In genomic region chr9:12783767-12784460, GRCh38 we compare ENCODE assay signal across 17 cellular contexts. TPM values are rescaled to one million over a fixed set of nuclear protein-coding genes. Genes with fewer than 3 reads are reported as not detected.
DNase-seq lines count a peak whose midpoint lies in the region; ATAC-seq, FAIRE-seq and TF ChIP-seq lines count a peak whose summit lies in the region.
"Had no signal": no experiment of that assay in that cellular context is flagged by ENCODE, and none has a peak within 500 bp of the region (broad histone marks: within the 10 kb centered on the region; RNA-seq: fewer than 3 reads in every experiment).

No MANE protein-coding gene starts in this region.

- H3K4me3 ChIP-seq in IMR-90 (ENCODE audit: insufficient read depth, low read depth, low read length) = no peak overlapping the region
- H3K4me3 ChIP-seq in mammary epithelial cell (replicated peaks in 1 of 3; ENCODE audit: insufficient read depth in 1 of 3, low read depth in 2 of 3, low read length in 3 of 3) = no peak overlapping the region
- H3K4me3 ChIP-seq in lower lobe of right lung = no peak overlapping the region
- no peak overlapping the region for H3K4me3 ChIP-seq in subcutaneous abdominal adipose tissue (ENCODE audit: low read depth in 1 of 5, low read length in 5 of 5)
- H3K4me3 ChIP-seq in kidney (ENCODE audit: low read length in 2 of 2) = no peak overlapping the region
- H3K4me3 ChIP-seq: BLaER1 treated with 17β-estradiol and CSF1 and Interleukin-3, amounts not matched to agents 10 nM and 100 nM; cardiac muscle cell; psoas muscle; SJSA1 had no signal

- H3K18ac ChIP-seq in IMR-90 (ENCODE audit: low read depth, low read length) = peak overlapping the region; percentile 6; the same call in 1 of the 2 replicates

- H3K36me3 ChIP-seq in IMR-90 (ENCODE audit: control insufficient read depth, insufficient read depth, low read length) (peaks cover 3% of the 10 kb centered on the region; the same call in 1 of the 2 replicates), mammary epithelial cell (ENCODE audit: insufficient read depth, low read length) (no peaks in the 10 kb centered on the region), lower lobe of right lung (no peaks in the 10 kb centered on the region), subcutaneous abdominal adipose tissue (ENCODE audit: control insufficient read depth in 5 of 5, insufficient read depth in 5 of 5, low read length in 5 of 5) (no peaks in the 10 kb centered on the region), kidney (ENCODE audit: control insufficient read depth in 1 of 2, insufficient read depth in 2 of 2, low read length in 2 of 2) (no peaks in the 10 kb centered on the region)
- H3K36me3 ChIP-seq: BLaER1 treated with 17β-estradiol and CSF1 and Interleukin-3, amounts not matched to agents 10 nM and 100 nM; cardiac muscle cell; SJSA1 had no signal

- no peak overlapping the region; the same call in 1 of the 2 replicates for H2BK20ac ChIP-seq in IMR-90 (ENCODE audit: low read depth, low read length)

- H3K23ac ChIP-seq in IMR-90 (ENCODE audit: low read depth, low read length) = no peak overlapping the region; the same call in 1 of the 2 replicates

- peak overlapping the region; percentile 34; the same call in 1 of the 2 replicates for H3K4ac ChIP-seq in IMR-90 (ENCODE audit: low read depth, low read length)

- peak overlapping the region; percentile 3; the same call in 1 of the 2 replicates for H3K14ac ChIP-seq in IMR-90 (replicated peaks; ENCODE audit: low read depth, low read length)

- intact Hi-C loops in IMR-90 (cut with micrococcal nuclease) = no loop called here
- intact Hi-C loops in mammary epithelial cell (cut with micrococcal nuclease) = loop anchor here (1.0 to 5.0 kb wide), 4 partner anchors 14 to 148 kb away; no protein-coding TSS in a partner anchor
- intact Hi-C loops in lower lobe of right lung (cut with DNase I) = no loop called here
- intact Hi-C loops in kidney (cut with DNase I) = no loop called here

- BruUV-seq in IMR-90 (replicated peaks; lab: Mats Ljungman, UMichigan) (no TSS peak), mammary epithelial cell (replicated peaks; lab: Mats Ljungman, UMichigan) (TSS peak; percentile 79)

- no peak for TF ChIP-seq RAD21 in IMR-90 (IDR thresholded peaks at IDR 0.05; ENCODE audit: low read length)

- no peak overlapping the region for H3K56ac ChIP-seq in IMR-90 (ENCODE audit: extremely low read depth, insufficient read depth, low read length)

- H3K79me2 ChIP-seq in mammary epithelial cell (ENCODE audit: insufficient read depth, low read length) = peaks cover 66% of the 10 kb centered on the region

- no peak overlapping the region for H2AFZ ChIP-seq in IMR-90 (replicated peaks; ENCODE audit: low read length, poor library complexity)
- no peak overlapping the region for H2AFZ ChIP-seq in mammary epithelial cell (ENCODE audit: low read depth, low read length)

- H3K4me2 ChIP-seq in IMR-90 (ENCODE audit: low read depth, low read length) (peak overlapping the region; percentile 23), mammary epithelial cell (ENCODE audit: insufficient read depth, low read depth, low read length) (peak overlapping the region; percentile 55)
- H3K4me2 ChIP-seq: BLaER1 treated with 17β-estradiol and CSF1 and Interleukin-3, amounts not matched to agents 10 nM and 100 nM had no signal

- dilution Hi-C loops in IMR-90 (cut with HindIII; ENCODE audit: low sequenced_read_pairs, unreplicated experiment) = no loop called here
- dilution Hi-C loops in mammary epithelial cell (cut with HindIII; ENCODE audit: low sequenced_read_pairs) = no loop called here

- no peak overlapping the region; the same call in 1 of the 2 replicates for H4K5ac ChIP-seq in IMR-90 (ENCODE audit: low read depth, low read length)

- H2AK9ac ChIP-seq in IMR-90 (replicated peaks; ENCODE audit: low read depth, low read length, poor library complexity) = no peak overlapping the region

- H3K9ac ChIP-seq in IMR-90 (ENCODE audit: low read depth, low read length) (no peak overlapping the region), mammary epithelial cell (ENCODE audit: insufficient read depth, low read length) (peak overlapping the region; percentile 23), subcutaneous abdominal adipose tissue (ENCODE audit: low read length in 5 of 5) (no peak overlapping the region), kidney (ENCODE audit: low read length in 2 of 2) (no peak overlapping the region)
- H3K9ac ChIP-seq: BLaER1 treated with 17β-estradiol and CSF1 and Interleukin-3, amounts not matched to agents 10 nM and 100 nM had no signal

- DNase-seq in IMR-90 (no peak), mammary epithelial cell (no peak), lower lobe of right lung (no peak), kidney (no peak), activated gamma-delta T cell (lab: John Stamatoyannopoulos, UW) (no peak), NCI-H187 treated with DMSO at 0.1 percent for 48 hours (lab: John Stamatoyannopoulos, UW) (no peak)
- DNase-seq: hypothalamus; NCI-H2081 treated with DMSO at 0.1 percent for 48 hours; stimulated activated CD4-positive, alpha-beta T cell treated with anti-CD3 and anti-CD28 coated beads, Interleukin-4, amount 100 ng/mL, for 1 hour had no signal

- TF ChIP-seq CTCF in IMR-90 (conservative IDR thresholded peaks at IDR 0.05; ENCODE audit: low read depth, low read length) = no peak
- TF ChIP-seq CTCF in mammary epithelial cell (conservative IDR thresholded peaks at IDR 0.05 in 1 of 2, IDR thresholded peaks at IDR 0.05 in 1 of 2; ENCODE audit: extremely low read depth in 1 of 2, insufficient read depth in 1 of 2, low read depth in 1 of 2, low read length in 2 of 2) = no peak
- no peak for TF ChIP-seq CTCF in lower lobe of right lung (IDR thresholded peaks at IDR 0.05)
- no peak for TF ChIP-seq CTCF in kidney (IDR thresholded peaks at IDR 0.05; ENCODE audit: borderline replicate concordance, extremely low read depth, insufficient read depth)

- no peaks in the 10 kb centered on the region for H3K27me3 ChIP-seq in IMR-90 (ENCODE audit: control insufficient read depth, insufficient read depth, low read length)
- H3K27me3 ChIP-seq in mammary epithelial cell (ENCODE audit: insufficient read depth, low read length) = no peaks in the 10 kb centered on the region
- H3K27me3 ChIP-seq in lower lobe of right lung (ENCODE audit: low read depth) = no peaks in the 10 kb centered on the region
- H3K27me3 ChIP-seq in subcutaneous abdominal adipose tissue (ENCODE audit: control insufficient read depth in 5 of 5, insufficient read depth in 4 of 5, low read length in 5 of 5) = no peaks in the 10 kb centered on the region
- H3K27me3 ChIP-seq: BLaER1 treated with 17β-estradiol and CSF1 and Interleukin-3, amounts not matched to agents 10 nM and 100 nM; cardiac muscle cell; SJSA1 had no signal

- WGBS in IMR-90 (ENCODE audit: extremely low coverage in 2 of 2, insufficient read length in 1 of 2), 2 experiments = no CpG with 5 or more reads among the region's 1 CpG
- 100% methylated on average over 1 of the region's 1 CpG for WGBS in mammary epithelial cell (ENCODE audit: low coverage, missing lambda C conversion rate)

- H3K27ac ChIP-seq in IMR-90 (ENCODE audit: insufficient read depth, low read length) = no peak overlapping the region; the same call in 1 of the 2 replicates
- H3K27ac ChIP-seq in mammary epithelial cell (ENCODE audit: insufficient read depth, low read depth, low read length) = peak overlapping the region; percentile 98
- H3K27ac ChIP-seq in lower lobe of right lung = peak overlapping the region; percentile 84
- H3K27ac ChIP-seq in subcutaneous abdominal adipose tissue (ENCODE audit: low read depth, low read length) = peak overlapping the region; percentile 90
- H3K27ac ChIP-seq in kidney (ENCODE audit: low read depth in 2 of 2, low read length in 2 of 2) = no peak overlapping the region
- H3K27ac ChIP-seq: cardiac muscle cell, SJSA1 had no signal

- no peak for TF ChIP-seq POLR2A in IMR-90 (IDR thresholded peaks at IDR 0.05; ENCODE audit: low read depth, low read length)

- in situ Hi-C loops in IMR-90 (cut with MboI; ENCODE audit: low sequenced_read_pairs) = no loop called here
- in situ Hi-C loops in mammary epithelial cell (cut with MboI; ENCODE audit: low sequenced_read_pairs in 2 of 2) = loop anchor here in 1 of 2 donors (10.0 kb wide), 1 partner anchor 81 kb away; no protein-coding TSS in a partner anchor

- CTCF ChIA-PET in IMR-90 (lab: Yijun Ruan, JAX) = no interaction called here
- CTCF ChIA-PET in mammary epithelial cell (lab: Charles Lee; ENCODE audit: low non-redundant PET) = no interaction called here

- H3K4me1 ChIP-seq in IMR-90 (ENCODE audit: control insufficient read depth, insufficient read depth, low read length) (peaks cover 11% of the 10 kb centered on the region), mammary epithelial cell (ENCODE audit: insufficient read depth, low read length) (peaks cover 22% of the 10 kb centered on the region), lower lobe of right lung (peaks cover 16% of the 10 kb centered on the region), subcutaneous abdominal adipose tissue (ENCODE audit: control insufficient read depth in 5 of 5, insufficient read depth in 5 of 5, low read length in 5 of 5) (peaks cover 6 to 24% (median 22%) of the 10 kb centered on the region in 5 donors), kidney (ENCODE audit: control insufficient read depth in 1 of 2, insufficient read depth in 1 of 2, low read depth in 1 of 2, low read length in 2 of 2) (no peaks in the 10 kb centered on the region)
- H3K4me1 ChIP-seq: psoas muscle had no signal

- POLR2A ChIA-PET in IMR-90 (lab: Charles Lee; ENCODE audit: unreplicated experiment) = no interaction called here

- peak overlapping the region; percentile 59; the same call in 1 of the 2 replicates for H2AK5ac ChIP-seq in IMR-90 (ENCODE audit: low read depth, low read length)

- H2BK120ac ChIP-seq in IMR-90 (ENCODE audit: low read depth, low read length) = peak overlapping the region; percentile 39; the same call in 1 of the 2 replicates

- H3K79me1 ChIP-seq in IMR-90 (ENCODE audit: low read depth in 1 of 2, low read length in 2 of 2) = peaks cover 10 to 20% of the 10 kb centered on the region in 2 experiments; a peak in 3 of 4 replicates

- H3K9me3 ChIP-seq in IMR-90 (ENCODE audit: control insufficient read depth, insufficient read depth, low read length) (no peaks in the 10 kb centered on the region), mammary epithelial cell (replicated peaks; ENCODE audit: insufficient read depth, low read length) (no peaks in the 10 kb centered on the region), lower lobe of right lung (peaks cover 6% of the 10 kb centered on the region), subcutaneous abdominal adipose tissue (ENCODE audit: control insufficient read depth in 5 of 5, low read length in 5 of 5) (peaks cover 0 to 4% (median 0%) of the 10 kb centered on the region in 5 donors), kidney (ENCODE audit: control insufficient read depth in 1 of 2, low read length in 2 of 2) (peaks cover 0 to 7% of the 10 kb centered on the region in 2 donors)
- H3K9me3 ChIP-seq: BLaER1 treated with 17β-estradiol and CSF1 and Interleukin-3, amounts not matched to agents 10 nM and 100 nM; psoas muscle; SJSA1 had no signal

- H3K9me1 ChIP-seq in IMR-90 (ENCODE audit: insufficient read depth, low read length) = peaks cover 9% of the 10 kb centered on the region; the same call in 1 of the 2 replicates

- H2BK15ac ChIP-seq in IMR-90 (ENCODE audit: low read depth, low read length) = no peak overlapping the region

- no peak for ATAC-seq in IMR-90 (ENCODE audit: low read depth)
- no peak for ATAC-seq in lower lobe of right lung
- ATAC-seq in HG02938 (IDR thresholded peaks at IDR 0.05; ENCODE audit: unreplicated experiment) = no peak

- peak overlapping the region; percentile 94 for H2BK5ac ChIP-seq in IMR-90 (ENCODE audit: low read depth, low read length, poor library complexity, severe bottlenecking)

- no peak for FAIRE-seq in kidney (lab: Jason Lieb, UNC)
- FAIRE-seq: endometrium had no signal

- no peak overlapping the region for H4K91ac ChIP-seq in IMR-90 (ENCODE audit: insufficient read depth, low read depth, low read length)

- H4K20me1 ChIP-seq in IMR-90 (ENCODE audit: insufficient read depth, low read length) = no peaks in the 10 kb centered on the region
- H4K20me1 ChIP-seq in mammary epithelial cell (ENCODE audit: insufficient read depth, low read length) = no peaks in the 10 kb centered on the region
- H4K20me1 ChIP-seq: BLaER1 treated with 17β-estradiol and CSF1 and Interleukin-3, amounts not matched to agents 10 nM and 100 nM had no signal

- H4K8ac ChIP-seq in IMR-90 (ENCODE audit: low read depth in 2 of 2, low read length in 2 of 2) = peak overlapping the region in 1 of 2 experiments; percentile 27; a peak in 2 of 4 replicates

RNA-seq across cellular contexts. Expression of gene LURAP1L, which starts 9.1 kb away (rescaled TPM):
- total RNA-seq in IMR-90 (2012; rRNA removed) (6.1 and 7.2 TPM in 2 replicates), mammary epithelial cell (10 to 100 TPM; 52.9 to 57.8 TPM), lower lobe of right lung (29.2 TPM), kidney (11.1 TPM)
- polyA plus RNA-seq in IMR-90 (2012; rRNA removed) (8.7 and 10.6 TPM in 2 replicates), mammary epithelial cell (16.6 TPM), kidney (ENCODE audit: insufficient read depth, low read depth, low replicate concordance) (3.8 TPM)
- 8.5 and 11.1 TPM in 2 replicates for polyA plus RNA-seq in IMR-90 (2012; cell fraction: cytosol; rRNA removed)
- polyA plus RNA-seq in IMR-90 (2012; cell fraction: nucleus; rRNA removed; ENCODE audit: low replicate concordance) = 9.1 and 21.8 TPM in 2 replicates
- 20.7 TPM for polyA minus RNA-seq in mammary epithelial cell
- total RNA-seq: activated CD8-positive, alpha-beta memory T cell treated with anti-CD3 and anti-CD28 coated beads for 36 hours; SJSA1 had no signal

Comparison
In these comparisons a context has a peak if more than half of its experiments do, and no peak if none do; other contexts are left out.
1. H3K27ac ChIP-seq: peak in mammary epithelial cell (single experiment), lower lobe of right lung (single experiment) and subcutaneous abdominal adipose tissue (single experiment); none in IMR-90 (single experiment) and kidney (0 of 2).